1 cellular context compared by ENCODE assay signal in genomic region chr1:37325509-37326437, GRCh38.
TF ChIP-seq lines count a peak whose summit lies in the region.

No MANE protein-coding gene starts in this region.

TF ChIP-seq in H1, 55 proteins besides CTCF, POLR2A, EP300 and RAD21 (continued from another document):
- TF ChIP-seq BACH1 (IDR thresholded peaks at IDR 0.05; ENCODE audit: low read length), result no peak
- TF ChIP-seq PHF8 (conservative IDR thresholded peaks at IDR 0.05; ENCODE audit: low read depth, low read length), result no peak
- no peak for TF ChIP-seq CHD1 (IDR thresholded peaks at IDR 0.05; ENCODE audit: low read depth, low read length)
- TF ChIP-seq TEAD4 (IDR thresholded peaks at IDR 0.05; ENCODE audit: low read depth, low read length), result no peak
- no peak for TF ChIP-seq CBX8 (IDR thresholded peaks at IDR 0.05; ENCODE audit: borderline replicate concordance, low read depth, low read length)
- TF ChIP-seq CBX5 (IDR thresholded peaks at IDR 0.05; ENCODE audit: low read depth, low read length), result no peak
- peak; percentile 96 for TF ChIP-seq POLR2AphosphoS5 (IDR thresholded peaks at IDR 0.05; ENCODE audit: low read depth, low read length)
- TF ChIP-seq SAP30 (IDR thresholded peaks at IDR 0.05; ENCODE audit: insufficient read depth, insufficient replicate concordance, low read length), result no peak
- TF ChIP-seq TCF12 (IDR thresholded peaks at IDR 0.05; ENCODE audit: low read depth, low read length), result no peak
- TF ChIP-seq TBP (IDR thresholded peaks at IDR 0.05; ENCODE audit: low read depth, low read length), result peak; percentile 95
- peak; percentile 100 for TF ChIP-seq TAF7 (optimal IDR thresholded peaks at IDR 0.05; ENCODE audit: borderline replicate concordance, low read depth, low read length)
- peak; percentile 45; the same call in 1 of the 2 replicates for TF ChIP-seq SP1 (IDR thresholded peaks at IDR 0.05; ENCODE audit: low read depth, low read length)
- TF ChIP-seq SP4 (IDR thresholded peaks at IDR 0.05; ENCODE audit: low read length), result peak; percentile 68; the same call in 1 of the 2 replicates
- peak; percentile 95 for TF ChIP-seq GTF2F1 (IDR thresholded peaks at IDR 0.05; ENCODE audit: borderline replicate concordance, low read depth, low read length)
- TF ChIP-seq CREB1 (IDR thresholded peaks at IDR 0.05), result no peak
- TF ChIP-seq FOSL1 (IDR thresholded peaks at IDR 0.05; ENCODE audit: insufficient read depth, low read depth, low read length), result no peak
- TF ChIP-seq BCL11A (IDR thresholded peaks at IDR 0.05; ENCODE audit: low read depth in 2 of 2, low read length in 2 of 2), result no peak
